ENCODE assay signal across 8 cellular contexts in the genomic region with DNA sequence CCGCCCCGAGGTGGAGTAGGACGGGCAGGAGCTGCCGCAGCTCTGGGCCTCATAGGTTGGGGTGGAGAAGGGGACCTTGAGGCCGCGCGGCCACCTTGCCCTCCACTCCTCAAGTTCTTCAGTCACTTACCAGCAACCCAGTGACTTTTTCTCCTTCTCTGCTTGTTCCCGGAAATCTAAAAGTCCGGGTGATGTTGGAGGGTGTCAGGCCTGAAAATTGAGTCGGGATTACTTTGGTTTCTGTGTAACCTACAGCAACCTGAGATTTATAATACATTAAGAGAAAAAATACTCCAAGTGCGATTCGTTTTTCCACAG. TPM values are rescaled to one million over a fixed set of nuclear protein-coding genes. Genes with fewer than 3 reads are reported as not detected.
A peak's percentile ranks its signal among the peaks of the same experiment; 100 is the strongest.
DNase-seq lines count a peak whose midpoint lies in the region; ATAC-seq and TF ChIP-seq lines count a peak whose summit lies in the region.

No MANE protein-coding gene starts in this region.

- H3K27me3 ChIP-seq in HL-60 (ENCODE audit: insufficient read depth, poor library complexity, severe bottlenecking): no peaks in the 10 kb centered on the region

- no peaks in the 10 kb centered on the region for H3K27me3 Mint-ChIP-seq in activated naive CD8-positive, alpha-beta T cell treated with anti-CD3 and anti-CD28 coated beads, Interleukin-2, amount 10 ng/mL, durations not matched to agents 7 days and 5 days
- H3K27me3 Mint-ChIP-seq in stimulated activated naive CD8-positive, alpha-beta T cell treated with anti-CD3 and anti-CD28 coated beads, Interleukin-15, amount 100 ng/mL, for 72 hours: no peaks in the 10 kb centered on the region

- H3K27ac Mint-ChIP-seq in activated naive CD8-positive, alpha-beta T cell treated with anti-CD3 and anti-CD28 coated beads, Interleukin-2, amount 10 ng/mL, durations not matched to agents 7 days and 5 days: peak overlapping the region; percentile 98
- H3K27ac Mint-ChIP-seq in stimulated activated naive CD8-positive, alpha-beta T cell treated with anti-CD3 and anti-CD28 coated beads, Interleukin-15, amount 100 ng/mL, for 72 hours: peak overlapping the region; percentile 98 to 99

- no peak for DNase-seq in HL-60 (ENCODE audit: low read depth in 1 of 2, low spot score in 1 of 2)
- no peak for DNase-seq in activated naive CD8-positive, alpha-beta T cell treated with anti-CD3 and anti-CD28 coated beads, Interleukin-2, amount 10 ng/mL, durations not matched to agents 7 days and 5 days
- no peak for DNase-seq in stimulated activated naive CD8-positive, alpha-beta T cell treated with anti-CD3 and anti-CD28 coated beads, Interleukin-15, amount 100 ng/mL, for 72 hours
- no peak for DNase-seq in NCI-H1436 (lab: John Stamatoyannopoulos, UW)
- DNase-seq in pons (ENCODE audit: low spot score): no peak

- peak overlapping the region; percentile 97 for H3K4me3 Mint-ChIP-seq in activated naive CD8-positive, alpha-beta T cell treated with anti-CD3 and anti-CD28 coated beads, Interleukin-2, amount 10 ng/mL, durations not matched to agents 7 days and 5 days
- peak overlapping the region; percentile 97 to 100 for H3K4me3 Mint-ChIP-seq in stimulated activated naive CD8-positive, alpha-beta T cell treated with anti-CD3 and anti-CD28 coated beads, Interleukin-15, amount 100 ng/mL, for 72 hours

- H3K9me3 ChIP-seq in iPS-18c (ENCODE audit: control insufficient read depth, insufficient read depth, low read length): no peaks in the 10 kb centered on the region

- peaks cover 31% of the 10 kb centered on the region for H3K4me1 Mint-ChIP-seq in activated naive CD8-positive, alpha-beta T cell treated with anti-CD3 and anti-CD28 coated beads, Interleukin-2, amount 10 ng/mL, durations not matched to agents 7 days and 5 days
- H3K4me1 Mint-ChIP-seq in stimulated activated naive CD8-positive, alpha-beta T cell treated with anti-CD3 and anti-CD28 coated beads, Interleukin-15, amount 100 ng/mL, for 72 hours: peaks cover 50% of the 10 kb centered on the region

- H3K27ac ChIP-seq in HL-60 (replicated peaks): peak overlapping the region; percentile 89

- ATAC-seq in activated naive CD8-positive, alpha-beta T cell treated with anti-CD3 and anti-CD28 coated beads, Interleukin-2, amount 10 ng/mL, durations not matched to agents 7 days and 5 days (ENCODE audit: low read depth): no peak
- ATAC-seq in stimulated activated naive CD8-positive, alpha-beta T cell treated with anti-CD3 and anti-CD28 coated beads, Interleukin-15, amount 100 ng/mL, for 72 hours: no peak
- ATAC-seq in GM18520 (IDR thresholded peaks at IDR 0.05; ENCODE audit: unreplicated experiment) (no peak), HG02973 (IDR thresholded peaks at IDR 0.05; ENCODE audit: unreplicated experiment) (no peak)

- H3K4me3 ChIP-seq in HL-60 (replicated peaks; ENCODE audit: insufficient read depth, low read length) (peak overlapping the region; percentile 69), iPS-18c (ENCODE audit: insufficient read depth, low read depth, low read length) (peak overlapping the region; percentile 78)

- TF ChIP-seq CTCF in HL-60 (IDR thresholded peaks at IDR 0.05; ENCODE audit: insufficient read depth, low read length): no peak

- POLR2A ChIA-PET in activated naive CD8-positive, alpha-beta T cell treated with anti-CD3 and anti-CD28 coated beads, Interleukin-2, amount 10 ng/mL, durations not matched to agents 7 days and 5 days (lab: Charles Lee): interaction anchor here (0.8 to 3.5 kb wide), 10 partner anchors 10 to 471 kb away, joined by 3 to 40 read pairs (median 5); a partner anchor contains a TSS

- H3K36me3 Mint-ChIP-seq in activated naive CD8-positive, alpha-beta T cell treated with anti-CD3 and anti-CD28 coated beads, Interleukin-2, amount 10 ng/mL, durations not matched to agents 7 days and 5 days: peaks cover 19% of the 10 kb centered on the region

- H3K9me3 Mint-ChIP-seq in activated naive CD8-positive, alpha-beta T cell treated with anti-CD3 and anti-CD28 coated beads, Interleukin-2, amount 10 ng/mL, durations not matched to agents 7 days and 5 days: no peaks in the 10 kb centered on the region
- no peaks in the 10 kb centered on the region for H3K9me3 Mint-ChIP-seq in stimulated activated naive CD8-positive, alpha-beta T cell treated with anti-CD3 and anti-CD28 coated beads, Interleukin-15, amount 100 ng/mL, for 72 hours

RNA-seq across cellular contexts. Expression of a gene that starts 0.3 kb away (rescaled TPM):
- 10 to 100 TPM; 33.2 to 36.6 TPM for total RNA-seq in activated naive CD8-positive, alpha-beta T cell treated with anti-CD3 and anti-CD28 coated beads, Interleukin-2, amount 10 ng/mL, durations not matched to agents 7 days and 5 days

RNA-seq across cellular contexts. Expression of a gene that starts 18.1 kb away (rescaled TPM):
- total RNA-seq in activated naive CD8-positive, alpha-beta T cell treated with anti-CD3 and anti-CD28 coated beads, Interleukin-2, amount 10 ng/mL, durations not matched to agents 7 days and 5 days: not detected

RNA-seq across cellular contexts. Expression of a gene that starts 26.2 kb away (rescaled TPM):
- total RNA-seq in activated naive CD8-positive, alpha-beta T cell treated with anti-CD3 and anti-CD28 coated beads, Interleukin-2, amount 10 ng/mL, durations not matched to agents 7 days and 5 days: not detected

RNA-seq across cellular contexts. Expression of a gene that starts 44.6 kb away (rescaled TPM):
- total RNA-seq in activated naive CD8-positive, alpha-beta T cell treated with anti-CD3 and anti-CD28 coated beads, Interleukin-2, amount 10 ng/mL, durations not matched to agents 7 days and 5 days: under 1 TPM; 0.14 to 0.22 TPM
